Comparison of ENCODE assay signal across 16 cellular contexts in genomic region chr6:33974471-33974870, GRCh38.
A peak's percentile ranks its signal among the peaks of the same experiment; 100 is the strongest.
DNase-seq lines count a peak whose midpoint lies in the region; ATAC-seq and TF ChIP-seq lines count a peak whose summit lies in the region.
"Had no signal": no experiment of that assay in that cellular context is flagged by ENCODE, and none has a peak within 500 bp of the region (broad histone marks: within the 10 kb centered on the region; RNA-seq: fewer than 3 reads in every experiment).

No MANE protein-coding gene starts in this region.

- H3K4me3 Mint-ChIP-seq in chondrocyte (ENCODE audit: unreplicated experiment), result no peak overlapping the region
- H3K4me3 Mint-ChIP-seq: CD4-positive, alpha-beta T cell had no signal

- no peak for TF ChIP-seq CTCF in chondrocyte (IDR thresholded peaks at IDR 0.05)
- TF ChIP-seq CTCF in mucosa of descending colon (IDR thresholded peaks at IDR 0.05), result no peak

- no peak overlapping the region for H3K4me3 ChIP-seq in mucosa of descending colon
- H3K4me3 ChIP-seq: A549 had no signal

- no peaks in the 10 kb centered on the region for H3K36me3 ChIP-seq in mucosa of descending colon (ENCODE audit: low read depth)

- peaks cover 38% of the 10 kb centered on the region for H3K27me3 Mint-ChIP-seq in chondrocyte (ENCODE audit: low read depth)

- no peak for ATAC-seq in activated CD4-positive, CD25-positive, alpha-beta regulatory T cell treated with anti-CD3 and anti-CD28 coated beads, Interleukin-2, amount 50 U/mL, for 24 hours
- peak; percentile 22 for ATAC-seq in mucosa of descending colon
- ATAC-seq: A549 had no signal

- H3K27ac Mint-ChIP-seq in chondrocyte (ENCODE audit: unreplicated experiment), result no peak overlapping the region
- H3K27ac Mint-ChIP-seq: CD4-positive, alpha-beta T cell had no signal

- peaks cover 6% of the 10 kb centered on the region for H3K4me1 ChIP-seq in mucosa of descending colon (ENCODE audit: low read depth)
- H3K4me1 ChIP-seq: A549 had no signal

- peak; percentile 24 for DNase-seq in activated CD4-positive, CD25-positive, alpha-beta regulatory T cell treated with anti-CD3 and anti-CD28 coated beads, Interleukin-2, amount 50 U/mL, for 72 hours
- DNase-seq in chondrocyte (ENCODE audit: low spot score) (peak; percentile 12), mucosa of descending colon (peak in 1 of 3 donors; percentile 22), ureter (ENCODE audit: low spot score) (peak; percentile 10), AG08395 (ENCODE audit: low spot score) (no peak), RKO (ENCODE audit: low spot score) (no peak), mesenteric fat pad (ENCODE audit: low spot score) (no peak)
- DNase-seq: AML-193, DND-41, GDM1, MV-4-11, NCI-H1417 treated with DMSO at 0.1 percent for 48 hours, NCI-H2227 treated with DMSO at 0.1 percent for 48 hours had no signal

- H3K36me3 Mint-ChIP-seq in chondrocyte (ENCODE audit: low read depth), result peaks cover 4% of the 10 kb centered on the region

- H3K9me3 Mint-ChIP-seq in chondrocyte (ENCODE audit: low read depth), result peaks cover 11% of the 10 kb centered on the region
- H3K9me3 Mint-ChIP-seq: CD4-positive, alpha-beta T cell had no signal

- no peaks in the 10 kb centered on the region for H3K4me1 Mint-ChIP-seq in chondrocyte (ENCODE audit: low read depth)

- H3K9me3 ChIP-seq in mucosa of descending colon, result peaks cover 7% of the 10 kb centered on the region
- H3K9me3 ChIP-seq: A549 had no signal

- intact Hi-C loops in mucosa of descending colon (cut with DNase I, micrococcal nuclease), result no loop called here

Comparison
In these comparisons a context has a peak if more than half of its experiments do, and no peak if none do; other contexts are left out.
1. DNase-seq: peak in activated CD4-positive, CD25-positive, alpha-beta regulatory T cell treated with anti-CD3 and anti-CD28 coated beads, Interleukin-2, amount 50 U/mL, for 72 hours (single experiment), chondrocyte (single experiment) and ureter (single experiment); none in AG08395 (single experiment), RKO (single experiment) and mesenteric fat pad (single experiment).